25 cellular contexts compared by ENCODE assay signal in genomic region chr7:44521347-44522095, GRCh38. TPM values are rescaled to one million over a fixed set of nuclear protein-coding genes. Genes with fewer than 3 reads are reported as not detected.
DNase-seq lines count a peak whose midpoint lies in the region; ATAC-seq, FAIRE-seq and TF ChIP-seq lines count a peak whose summit lies in the region.
"Had no signal": no experiment of that assay in that cellular context is flagged by ENCODE, and none has a peak within 500 bp of the region (broad histone marks: within the 10 kb centered on the region; RNA-seq: fewer than 3 reads in every experiment).

No MANE protein-coding gene starts in this region.

- no TSS peak for BruUV-seq in MCF 10A (replicated peaks; lab: Mats Ljungman, UMichigan)

- H3K9me3 Mint-ChIP-seq in activated naive CD4-positive, alpha-beta T cell treated with anti-CD3 and anti-CD28 coated beads, Interleukin-2, amount 50 U/mL, for 72 hours: peaks cover 5 to 10% of the 10 kb centered on the region in 2 donors
- H3K9me3 Mint-ChIP-seq in MCF 10A (ENCODE audit: unreplicated experiment): peaks cover 8% of the 10 kb centered on the region

- H4K91ac ChIP-seq in H1 (replicated peaks; ENCODE audit: insufficient read length, low read length): no peak overlapping the region
- no peak overlapping the region for H4K91ac ChIP-seq in neuronal stem cell (ENCODE audit: low read depth, low read length, poor library complexity)

- no peak overlapping the region for H4K5ac ChIP-seq in H1 (ENCODE audit: insufficient read length, low read depth, low read length)

- no peak overlapping the region for H2BK5ac ChIP-seq in H1 (ENCODE audit: low read depth, low read length)
- H2BK5ac ChIP-seq in neuronal stem cell (ENCODE audit: low read length): no peak overlapping the region

- H3K56ac ChIP-seq in H1 (replicated peaks; ENCODE audit: insufficient read length, low read depth, low read length): no peak overlapping the region

- TF ChIP-seq POLR2A in H1 (IDR thresholded peaks at IDR 0.05; ENCODE audit: control extremely low read depth in 1 of 2, low read depth in 2 of 2, low read length in 2 of 2): no peak

- no peak overlapping the region for H3K18ac ChIP-seq in H1 (ENCODE audit: extremely low read depth, low read length)
- no peak overlapping the region for H3K18ac ChIP-seq in neuronal stem cell (ENCODE audit: low read length)

- no peak for TF ChIP-seq RAD21 in H1 (IDR thresholded peaks at IDR 0.05 in 1 of 2, conservative IDR thresholded peaks at IDR 0.05 in 1 of 2; ENCODE audit: low read depth in 2 of 2, low read length in 2 of 2)

- POLR2A ChIA-PET in GM10248 (lab: Yijun Ruan, JAX): no interaction called here
- POLR2A ChIA-PET in H1 (lab: Charles Lee; ENCODE audit: partially characterized antibody): interaction anchor here (1.1 to 1.6 kb wide), 2 partner anchors 11 to 40 kb away, joined by 4 read pairs; no protein-coding TSS in a partner anchor
- POLR2A ChIA-PET in MCF 10A (lab: Yijun Ruan, JAX): no interaction called here

- H2AFZ ChIP-seq in H1 (ENCODE audit: low read length) (no peak overlapping the region), neuronal stem cell (ENCODE audit: low read length) (no peak overlapping the region)
- H2AFZ ChIP-seq: PC-9 had no signal

- H3K23ac ChIP-seq in H1 (ENCODE audit: insufficient read length) (no peak overlapping the region), neuronal stem cell (ENCODE audit: low read depth, low read length, poor library complexity) (no peak overlapping the region)

- H3K4me2 ChIP-seq in H1 (ENCODE audit: insufficient read depth in 1 of 2, low read depth in 2 of 2, low read length in 2 of 2): no peak overlapping the region
- no peak overlapping the region for H3K4me2 ChIP-seq in neuronal stem cell (ENCODE audit: insufficient read depth, low read length, poor library complexity, severe bottlenecking)
- H3K4me2 ChIP-seq: PC-9 had no signal

- CTCF ChIA-PET in GM10248 (lab: Yijun Ruan, JAX) (no interaction called here), H1 (lab: Charles Lee; ENCODE audit: partially characterized antibody) (interaction anchor here (4.1 kb wide), 1 partner anchor 13 kb away, joined by 22 read pairs; no protein-coding TSS in a partner anchor), MCF 10A (lab: Yijun Ruan, JAX) (no interaction called here)

- no peak overlapping the region for H3K27ac Mint-ChIP-seq in activated naive CD4-positive, alpha-beta T cell treated with anti-CD3 and anti-CD28 coated beads, Interleukin-2, amount 50 U/mL, for 72 hours
- no peak overlapping the region for H3K27ac Mint-ChIP-seq in MCF 10A (ENCODE audit: low read depth, unreplicated experiment)
- H3K27ac Mint-ChIP-seq: CD8-positive, alpha-beta T cell had no signal

- H3K4ac ChIP-seq in H1 (replicated peaks; ENCODE audit: insufficient read length, low read depth, low read length) (no peak overlapping the region), neuronal stem cell (ENCODE audit: low read length) (peak overlapping the region; percentile 67)

- TF ChIP-seq EP300 in H1 (IDR thresholded peaks at IDR 0.05; ENCODE audit: borderline replicate concordance in 1 of 2, low read depth in 2 of 2, low read length in 2 of 2): no peak

- no peak for TF ChIP-seq CTCF in GM10248 (IDR thresholded peaks at IDR 0.05; ENCODE audit: control extremely low read depth, extremely low read depth, low read depth, missing control alignments)
- TF ChIP-seq CTCF in H1 (IDR thresholded peaks at IDR 0.05; ENCODE audit: control extremely low read depth in 1 of 3, insufficient read depth in 1 of 3, low read depth in 1 of 3, low read length in 3 of 3): no peak
- no peak for TF ChIP-seq CTCF in MCF 10A (IDR thresholded peaks at IDR 0.05; ENCODE audit: unreplicated experiment)

- peaks cover 5 to 18% of the 10 kb centered on the region in 2 donors for H3K36me3 Mint-ChIP-seq in activated naive CD4-positive, alpha-beta T cell treated with anti-CD3 and anti-CD28 coated beads, Interleukin-2, amount 50 U/mL, for 72 hours
- H3K36me3 Mint-ChIP-seq in MCF 10A (ENCODE audit: insufficient read depth, unreplicated experiment): peaks cover 6% of the 10 kb centered on the region

- H3K23me2 ChIP-seq in H1 (ENCODE audit: low read depth, low read length): no peaks in the 10 kb centered on the region

- intact Hi-C loops in MCF 10A (cut with micrococcal nuclease): no loop called here

- no peaks in the 10 kb centered on the region for H4K20me1 ChIP-seq in H1 (replicated peaks in 1 of 2; ENCODE audit: control insufficient read depth in 1 of 2, insufficient read depth in 2 of 2, low read length in 2 of 2)

- no peaks in the 10 kb centered on the region for H3K4me1 Mint-ChIP-seq in MCF 10A (ENCODE audit: insufficient read depth, unreplicated experiment)

- ATAC-seq in activated naive CD4-positive, alpha-beta T cell treated with anti-CD3 and anti-CD28 coated beads, Interleukin-2, amount 50 U/mL, for 72 hours: no peak
- ATAC-seq: CD8-positive, alpha-beta T cell had no signal

- FAIRE-seq in H1 (lab: Jason Lieb, UNC) (no peak), urothelium cell line (lab: Jason Lieb, UNC) (peak; percentile 74)
- FAIRE-seq: GM12892 had no signal

- H3K4me3 ChIP-seq in H1 (ENCODE audit: extremely low read depth in 1 of 4, insufficient read depth in 2 of 4, low read depth in 3 of 4, low read length in 4 of 4) (no peak overlapping the region), neuronal stem cell (ENCODE audit: low read length in 2 of 2) (no peak overlapping the region)
- H3K4me3 ChIP-seq: PC-9 had no signal

- H3K79me1 ChIP-seq in H1 (ENCODE audit: low read depth, low read length): no peaks in the 10 kb centered on the region
- H3K79me1 ChIP-seq in neuronal stem cell (ENCODE audit: low read depth, low read length): no peaks in the 10 kb centered on the region

- H2BK12ac ChIP-seq in H1 (ENCODE audit: low read depth, low read length) (no peak overlapping the region), neuronal stem cell (ENCODE audit: low read length) (no peak overlapping the region)

- no peak overlapping the region for H3K4me3 Mint-ChIP-seq in MCF 10A (ENCODE audit: unreplicated experiment)
- H3K4me3 Mint-ChIP-seq: CD8-positive, alpha-beta T cell had no signal

- 0 out of 2 replicates have a peak overlapping the region, but pooled peaks have one; percentile 32 for H2BK20ac ChIP-seq in H1 (ENCODE audit: low read length)

- no peak overlapping the region for H2BK120ac ChIP-seq in H1 (replicated peaks; ENCODE audit: low read depth, low read length)
- no peak overlapping the region for H2BK120ac ChIP-seq in neuronal stem cell (ENCODE audit: low read depth, low read length)

- no peaks in the 10 kb centered on the region for H3K36me3 ChIP-seq in H1 (ENCODE audit: control insufficient read depth in 2 of 4, insufficient read depth in 4 of 4, low read length in 3 of 4)
- H3K36me3 ChIP-seq in neuronal stem cell (replicated peaks in 1 of 2; ENCODE audit: control insufficient read depth in 2 of 2, insufficient read depth in 2 of 2, low read length in 2 of 2): no peaks in the 10 kb centered on the region

- no peaks in the 10 kb centered on the region for H3K79me2 ChIP-seq in H1 (ENCODE audit: control insufficient read depth in 1 of 2, insufficient read depth in 2 of 2, low read length in 2 of 2)

- no peak overlapping the region for H2BK15ac ChIP-seq in H1 (ENCODE audit: low read length)
- no peak overlapping the region for H2BK15ac ChIP-seq in neuronal stem cell (ENCODE audit: low read length)

- WGBS in H1 (ENCODE audit: extremely low coverage in 1 of 2, insufficient coverage in 1 of 2, insufficient read length in 1 of 2, insufficient replicate concordance in 2 of 2, low coverage in 1 of 2, low lambda C conversion rate in 2 of 2, missing lambda C conversion rate in 1 of 2), 2 experiments: 85% methylated on average over 14 of the region's 15 CpGs; no CpG with 5 or more reads in 1 of the 2 experiments
- WGBS in neuronal stem cell (ENCODE audit: extremely low coverage in 2 of 2, insufficient read length in 2 of 2, insufficient replicate concordance in 1 of 2), 2 donors: no CpG with 5 or more reads among the region's 15 CpGs

- H3K14ac ChIP-seq in H1 (ENCODE audit: insufficient read length) (no peak overlapping the region), neuronal stem cell (ENCODE audit: low read length) (no peak overlapping the region)

- DNase-seq in GM10248 (ENCODE audit: extremely low spot score): peak; percentile 12
- DNase-seq in H1 (ENCODE audit: low read depth in 1 of 2, low spot score in 2 of 2): no peak
- no peak for DNase-seq in neuronal stem cell (ENCODE audit: low spot score)
- no peak for DNase-seq in urothelium cell line (ENCODE audit: low spot score)
- DNase-seq in activated naive CD4-positive, alpha-beta T cell treated with anti-CD3 and anti-CD28 coated beads, Interleukin-2, amount 50 U/mL, for 72 hours (ENCODE audit: low spot score in 2 of 2): no peak
- no peak for DNase-seq in MCF 10A (ENCODE audit: unreplicated experiment)
- DNase-seq in stimulated activated CD4-positive, alpha-beta T cell treated with anti-CD3 and anti-CD28 coated beads, Interleukin-2, amount 100 ng/mL, for 24 hours: no peak
- DNase-seq: Caco-2; CD8-positive, alpha-beta T cell; DMS79; EL; GDM1; H7; KG1; MM.1S; NCI-H2029 treated with DMSO at 0.1 percent for 48 hours; NCI-H446 treated with DMSO at 0.1 percent for 48 hours; NCI-H526; NCI-H82; NK-92 treated with Interleukin-12 subunit alpha and Interleukin-12 subunit beta, amount 100 ng/mL, for 24 hours; PC-9 had no signal

- H3K9me3 ChIP-seq in H1 (ENCODE audit: insufficient read depth in 2 of 2, low read depth in 1 of 2, low read length in 1 of 2) (0 out of 4 replicates have a peak, but pooled peaks cover 0 to 3% of the 10 kb centered on the region in 2 experiments), neuronal stem cell (replicated peaks in 1 of 2; ENCODE audit: control insufficient read depth in 2 of 2, insufficient read depth in 1 of 2, low read depth in 1 of 2, low read length in 2 of 2) (no peaks in the 10 kb centered on the region)

- H3K27me3 Mint-ChIP-seq in MCF 10A (ENCODE audit: insufficient read depth, unreplicated experiment): peaks cover 34% of the 10 kb centered on the region

- H3K27me3 ChIP-seq in H1 (replicated peaks in 1 of 4; ENCODE audit: control insufficient read depth in 3 of 4, extremely low read depth in 1 of 4, insufficient read depth in 3 of 4, low read length in 3 of 4) (no peaks in the 10 kb centered on the region), neuronal stem cell (ENCODE audit: control insufficient read depth in 3 of 3, insufficient read depth in 3 of 3, low read depth in 1 of 3, low read length in 3 of 3) (peaks cover 0 to 32% (median 0%) of the 10 kb centered on the region in 3 experiments)

- H3K27ac ChIP-seq in H1 (ENCODE audit: low read depth, low read length) (no peak overlapping the region), neuronal stem cell (replicated peaks; ENCODE audit: low read length) (no peak overlapping the region)
- H3K27ac ChIP-seq: PC-9 had no signal

- no peaks in the 10 kb centered on the region for H3K4me1 ChIP-seq in H1 (replicated peaks in 1 of 4; ENCODE audit: control insufficient read depth in 3 of 4, insufficient read depth in 4 of 4, low read length in 3 of 4)
- H3K4me1 ChIP-seq in neuronal stem cell (ENCODE audit: control insufficient read depth in 2 of 2, insufficient read depth in 1 of 2, low read depth in 1 of 2, low read length in 2 of 2): no peaks in the 10 kb centered on the region
- H3K4me1 ChIP-seq: Caco-2 had no signal

- H2AK5ac ChIP-seq in H1 (ENCODE audit: low read depth, low read length): no peak overlapping the region
- H2AK5ac ChIP-seq in neuronal stem cell (ENCODE audit: low read depth, low read length): peak overlapping the region; percentile 83

- H4K8ac ChIP-seq in H1 (ENCODE audit: extremely low read depth, insufficient read depth, low read length): 0 out of 2 replicates have a peak overlapping the region, but pooled peaks have one; percentile 45
- no peak overlapping the region for H4K8ac ChIP-seq in neuronal stem cell (ENCODE audit: low read depth, low read length)

- H3K9ac ChIP-seq in H1 (replicated peaks in 1 of 4; ENCODE audit: extremely low read depth in 1 of 4, low read depth in 3 of 4, low read length in 3 of 4): no peak overlapping the region; a peak in 1 of 7 replicates
- H3K9ac ChIP-seq in neuronal stem cell (ENCODE audit: low read depth, low read length, poor library complexity): peak overlapping the region; percentile 30

RNA-seq across cellular contexts. Expression of gene NPC1L1, which starts 19.6 kb away (rescaled TPM):
- 0.06 TPM in 1 of 2 replicates, not detected in the other for total RNA-seq in H1 (2021; fragmentation: NEBNext Ultra II Directional; extraction: Animal tissue kit (Norgen Biotek cat#: 25700))
- polyA plus RNA-seq in H1 (2011; rRNA removed): 0.14 and 0.21 TPM in 2 replicates
- 0.10 TPM for polyA plus RNA-seq in H1 (2011; cell fraction: cytosol; rRNA removed)
- polyA plus RNA-seq in H1 (2011; cell fraction: nucleus; rRNA removed): 0.31 TPM
- 0.09 to 0.18 TPM (median 0.13 TPM) in 3 of 4 replicates, not detected in the other for polyA plus RNA-seq in H1 (2012, experiment 1 of 2)
- 0.05 TPM for polyA plus RNA-seq in H1 (2012, experiment 2 of 2)
- 0.16 TPM for polyA plus RNA-seq in H1 (2013, experiment 1 of 2)
- polyA plus RNA-seq in H1 (2013, experiment 2 of 2): 0.13 TPM
- polyA minus RNA-seq in H1 (2011; rRNA and poly(A)+ RNA removed): 0.06 and 0.22 TPM in 2 replicates
- polyA minus RNA-seq in H1 (2011; cell fraction: cytosol; rRNA and poly(A)+ RNA removed): not detected
- not detected for polyA minus RNA-seq in H1 (2011; cell fraction: nucleus; rRNA and poly(A)+ RNA removed)
- polyA plus RNA-seq in neuronal stem cell (2013, experiment 1 of 2): 0.14 TPM
- polyA plus RNA-seq in neuronal stem cell (2013, experiment 2 of 2): 0.15 TPM
- total RNA-seq in activated naive CD4-positive, alpha-beta T cell treated with anti-CD3 and anti-CD28 coated beads, Interleukin-2, amount 50 U/mL, for 72 hours: under 1 TPM; 0.06 to 0.14 TPM
- 0.07 TPM in 1 of 2 replicates, not detected in the other for total RNA-seq in MCF 10A (2022)
- total RNA-seq: A673, H7, RPMI7951, SK-MEL-5 had no signal

RNA-seq across cellular contexts. Expression of gene NUDCD3, which starts 31.1 kb away (rescaled TPM):
- total RNA-seq in H1 (2021; fragmentation: NEBNext Ultra II Directional; extraction: Animal tissue kit (Norgen Biotek cat#: 25700)): 83.8 and 93.7 TPM in 2 replicates
- 35.2 and 36.3 TPM in 2 replicates for polyA plus RNA-seq in H1 (2011; rRNA removed)
- polyA plus RNA-seq in H1 (2011; cell fraction: cytosol; rRNA removed): 46.0 TPM
- 52.0 TPM for polyA plus RNA-seq in H1 (2011; cell fraction: nucleus; rRNA removed)
- 56.3 to 75.9 TPM (median 60.7 TPM) in 4 replicates for polyA plus RNA-seq in H1 (2012, experiment 1 of 2)
- 36.1 TPM for polyA plus RNA-seq in H1 (2012, experiment 2 of 2)
- polyA plus RNA-seq in H1 (2013, experiment 1 of 2): 26.9 TPM
- 24.8 TPM for polyA plus RNA-seq in H1 (2013, experiment 2 of 2)
- 95.6 and 118 TPM in 2 replicates for polyA minus RNA-seq in H1 (2011; rRNA and poly(A)+ RNA removed)
- polyA minus RNA-seq in H1 (2011; cell fraction: cytosol; rRNA and poly(A)+ RNA removed): 35.1 TPM
- 33.6 TPM for polyA minus RNA-seq in H1 (2011; cell fraction: nucleus; rRNA and poly(A)+ RNA removed)
- 37.7 TPM for polyA plus RNA-seq in neuronal stem cell (2013, experiment 1 of 2)
- polyA plus RNA-seq in neuronal stem cell (2013, experiment 2 of 2): 37.7 TPM
- 100 to 1,000 TPM in 1 of 2 donors, 10 to 100 TPM in 1; 87.9 to 112 TPM for total RNA-seq in activated naive CD4-positive, alpha-beta T cell treated with anti-CD3 and anti-CD28 coated beads, Interleukin-2, amount 50 U/mL, for 72 hours
- 85.5 and 87.7 TPM in 2 replicates for total RNA-seq in MCF 10A (2022)

RNA-seq across cellular contexts. Expression of gene DDX56, which starts 52.2 kb away (rescaled TPM):
- total RNA-seq in H1 (2021; fragmentation: NEBNext Ultra II Directional; extraction: Animal tissue kit (Norgen Biotek cat#: 25700)): 55.4 and 56.9 TPM in 2 replicates
- 81.6 and 82.0 TPM in 2 replicates for polyA plus RNA-seq in H1 (2011; rRNA removed)
- polyA plus RNA-seq in H1 (2011; cell fraction: cytosol; rRNA removed): 79.6 TPM
- 179 TPM for polyA plus RNA-seq in H1 (2011; cell fraction: nucleus; rRNA removed)
- polyA plus RNA-seq in H1 (2012, experiment 1 of 2): 73.0 to 92.1 TPM (median 90.5 TPM) in 4 replicates
- 88.4 TPM for polyA plus RNA-seq in H1 (2012, experiment 2 of 2)
- polyA plus RNA-seq in H1 (2013, experiment 1 of 2): 59.0 TPM
- polyA plus RNA-seq in H1 (2013, experiment 2 of 2): 54.2 TPM
- polyA minus RNA-seq in H1 (2011; rRNA and poly(A)+ RNA removed): 82.6 and 86.4 TPM in 2 replicates
- 34.8 TPM for polyA minus RNA-seq in H1 (2011; cell fraction: cytosol; rRNA and poly(A)+ RNA removed)
- 64.0 TPM for polyA minus RNA-seq in H1 (2011; cell fraction: nucleus; rRNA and poly(A)+ RNA removed)
- polyA plus RNA-seq in neuronal stem cell (2013, experiment 1 of 2): 43.0 TPM
- polyA plus RNA-seq in neuronal stem cell (2013, experiment 2 of 2): 42.3 TPM
- total RNA-seq in activated naive CD4-positive, alpha-beta T cell treated with anti-CD3 and anti-CD28 coated beads, Interleukin-2, amount 50 U/mL, for 72 hours: 10 to 100 TPM; 83.4 to 92.7 TPM
- 104 and 105 TPM in 2 replicates for total RNA-seq in MCF 10A (2022)
